8 cellular contexts compared by ENCODE assay signal in genomic region chr1:145961109-145961424, GRCh38.
DNase-seq lines count a peak whose midpoint lies in the region; ATAC-seq and TF ChIP-seq lines count a peak whose summit lies in the region.

No MANE protein-coding gene starts in this region.

- H3K36me3 Mint-ChIP-seq in effector memory CD8-positive, alpha-beta T cell (ENCODE audit: insufficient read depth) = peaks cover 10% of the 10 kb centered on the region
- no peaks in the 10 kb centered on the region for H3K36me3 Mint-ChIP-seq in nephron progenitor cell (ENCODE audit: low read depth)

- peak; percentile 45 for DNase-seq in NCI-H69 (lab: John Stamatoyannopoulos, UW)
- DNase-seq in effector memory CD8-positive, alpha-beta T cell = no peak
- DNase-seq in nephron progenitor cell = peak; percentile 19
- no peak for DNase-seq in NCI-H2171 (lab: John Stamatoyannopoulos, UW)
- DNase-seq in NCI-H2029 (lab: John Stamatoyannopoulos, UW) = no peak

- H3K27me3 Mint-ChIP-seq in effector memory CD8-positive, alpha-beta T cell = no peaks in the 10 kb centered on the region
- H3K27me3 Mint-ChIP-seq in nephron progenitor cell (ENCODE audit: low read depth, poor library complexity) = peaks cover 61% of the 10 kb centered on the region

- H3K9ac ChIP-seq in BLaER1 treated with 17β-estradiol and CSF1 and Interleukin-3, amounts not matched to agents 10 nM and 100 nM = peak overlapping the region; percentile 71 to 84 (median 80)

- peak overlapping the region; percentile 92 to 93 for H3K27ac Mint-ChIP-seq in effector memory CD8-positive, alpha-beta T cell
- H3K27ac Mint-ChIP-seq in nephron progenitor cell = no peak overlapping the region

- H3K4me1 Mint-ChIP-seq in effector memory CD8-positive, alpha-beta T cell (ENCODE audit: low read depth in 2 of 2) = peaks cover 65 to 66% of the 10 kb centered on the region in 2 donors
- H3K4me1 Mint-ChIP-seq in nephron progenitor cell = peaks cover 77% of the 10 kb centered on the region

- H3K4me1 ChIP-seq in BLaER1 treated with 17β-estradiol and CSF1 and Interleukin-3, amounts not matched to agents 10 nM and 100 nM = peaks cover 69 to 78% (median 76%) of the 10 kb centered on the region in 10 experiments

- peak overlapping the region; percentile 67 to 84 (median 79) for H3K4me3 ChIP-seq in BLaER1 treated with 17β-estradiol and CSF1 and Interleukin-3, amounts not matched to agents 10 nM and 100 nM

- H3K36me3 ChIP-seq in BLaER1 treated with 17β-estradiol and CSF1 and Interleukin-3, amounts not matched to agents 10 nM and 100 nM = no peaks in the 10 kb centered on the region

- H3K9me3 ChIP-seq in BLaER1 treated with 17β-estradiol and CSF1 and Interleukin-3, amounts not matched to agents 10 nM and 100 nM (replicated peaks in 1 of 11) = 0 out of 22 replicates have a peak, but pooled peaks cover 0 to 1% (median 0%) of the 10 kb centered on the region in 11 experiments

- TF ChIP-seq CTCF in nephron progenitor cell (IDR thresholded peaks at IDR 0.05) = no peak

- peaks cover 6 to 33% (median 29%) of the 10 kb centered on the region in 11 experiments; a peak in 21 of 22 replicates for H3K27me3 ChIP-seq in BLaER1 treated with 17β-estradiol and CSF1 and Interleukin-3, amounts not matched to agents 10 nM and 100 nM

- no peaks in the 10 kb centered on the region for H4K20me1 ChIP-seq in BLaER1 treated with 17β-estradiol and CSF1 and Interleukin-3, amounts not matched to agents 10 nM and 100 nM

- peak overlapping the region; percentile 96 to 99 for H3K4me3 Mint-ChIP-seq in effector memory CD8-positive, alpha-beta T cell
- peak overlapping the region; percentile 94 for H3K4me3 Mint-ChIP-seq in nephron progenitor cell

- peak overlapping the region; percentile 53 to 77 (median 67); a peak in 21 of 22 replicates for H3K27ac ChIP-seq in BLaER1 treated with 17β-estradiol and CSF1 and Interleukin-3, amounts not matched to agents 10 nM and 100 nM

- H3K4me2 ChIP-seq in BLaER1 treated with 17β-estradiol and CSF1 and Interleukin-3, amounts not matched to agents 10 nM and 100 nM = peak overlapping the region; percentile 97 to 100 (median 100)

- no peaks in the 10 kb centered on the region for H3K9me3 Mint-ChIP-seq in effector memory CD8-positive, alpha-beta T cell
- H3K9me3 Mint-ChIP-seq in nephron progenitor cell = no peaks in the 10 kb centered on the region

- ATAC-seq in effector memory CD8-positive, alpha-beta T cell (replicated peaks) = no peak
- ATAC-seq in GM21619 (IDR thresholded peaks at IDR 0.05; ENCODE audit: unreplicated experiment) (no peak), HG02973 (IDR thresholded peaks at IDR 0.05; ENCODE audit: unreplicated experiment) (no peak)

Comparison
In these comparisons a context has a peak if more than half of its experiments do, and no peak if none do; other contexts are left out.
1. DNase-seq: peak in NCI-H69 (single experiment) and nephron progenitor cell (single experiment); none in effector memory CD8-positive, alpha-beta T cell (0 of 3), NCI-H2171 (single experiment) and NCI-H2029 (single experiment).